23 cellular contexts compared by ENCODE assay signal in genomic region chr12:2058837-2059236, GRCh38. TPM values are rescaled to one million over a fixed set of nuclear protein-coding genes. Genes with fewer than 3 reads are reported as not detected.
DNase-seq lines count a peak whose midpoint lies in the region; ATAC-seq and TF ChIP-seq lines count a peak whose summit lies in the region.
"Had no signal": no experiment of that assay in that cellular context is flagged by ENCODE, and none has a peak within 500 bp of the region (broad histone marks: within the 10 kb centered on the region; RNA-seq: fewer than 3 reads in every experiment).

No MANE protein-coding gene starts in this region.

- no peak overlapping the region for H2BK120ac ChIP-seq in neuronal stem cell (ENCODE audit: low read depth, low read length)

- H4K91ac ChIP-seq in neuronal stem cell (ENCODE audit: low read depth, low read length, poor library complexity): no peak overlapping the region

- no peak overlapping the region for H2BK15ac ChIP-seq in neuronal stem cell (ENCODE audit: low read length)

- no peak overlapping the region for H3K4me2 ChIP-seq in neuronal stem cell (ENCODE audit: insufficient read depth, low read length, poor library complexity, severe bottlenecking)

- H3K23ac ChIP-seq in neuronal stem cell (ENCODE audit: low read depth, low read length, poor library complexity): no peak overlapping the region

- intact Hi-C loops in Right ventricle myocardium inferior (cut with DNase I) (loop anchor here (5.0 kb wide), 3 partner anchors 93 to 523 kb away; no protein-coding TSS in a partner anchor), esophagus muscularis mucosa (cut with DNase I) (loop anchor here (5.0 kb wide), 3 partner anchors 103 to 228 kb away; no protein-coding TSS in a partner anchor)

- H3K9me3 ChIP-seq in right atrium auricular region (no peaks in the 10 kb centered on the region), esophagus muscularis mucosa (no peaks in the 10 kb centered on the region), neuronal stem cell (replicated peaks in 1 of 2; ENCODE audit: control insufficient read depth in 2 of 2, insufficient read depth in 1 of 2, low read depth in 1 of 2, low read length in 2 of 2) (no peaks in the 10 kb centered on the region)
- H3K9me3 ChIP-seq: neutrophil had no signal

- WGBS in esophagus muscularis mucosa: 60% methylated on average over 6 of the region's 6 CpGs
- WGBS in neuronal stem cell (ENCODE audit: extremely low coverage in 2 of 2, insufficient read length in 2 of 2, insufficient replicate concordance in 1 of 2), 2 donors: no CpG with 5 or more reads among the region's 6 CpGs

- H3K79me1 ChIP-seq in neuronal stem cell (ENCODE audit: low read depth, low read length): no peaks in the 10 kb centered on the region

- H3K27me3 ChIP-seq in right atrium auricular region (no peaks in the 10 kb centered on the region), esophagus muscularis mucosa (no peaks in the 10 kb centered on the region), neuronal stem cell (ENCODE audit: control insufficient read depth in 3 of 3, insufficient read depth in 3 of 3, low read depth in 1 of 3, low read length in 3 of 3) (peaks cover 7 to 80% (median 28%) of the 10 kb centered on the region in 3 experiments)

- no peak overlapping the region for H2AFZ ChIP-seq in neuronal stem cell (ENCODE audit: low read length)

- H3K4ac ChIP-seq in neuronal stem cell (ENCODE audit: low read length): no peak overlapping the region

- no peak overlapping the region for H2BK5ac ChIP-seq in neuronal stem cell (ENCODE audit: low read length)

- DNase-seq in right atrium auricular region (ENCODE audit: low spot score): no peak
- no peak for DNase-seq in Right ventricle myocardium inferior (ENCODE audit: missing footprints)
- no peak for DNase-seq in esophagus muscularis mucosa (ENCODE audit: extremely low spot score)
- no peak for DNase-seq in neuronal stem cell (ENCODE audit: low spot score)
- no peak for DNase-seq in NCI-H2227 treated with DMSO at 0.1 percent for 48 hours (lab: John Stamatoyannopoulos, UW)
- no peak for DNase-seq in NCI-H2196 treated with DMSO at 0.1 percent for 48 hours (lab: John Stamatoyannopoulos, UW; ENCODE audit: unreplicated experiment)
- DNase-seq in NCI-H345 treated with DMSO at 0.1 percent for 48 hours (lab: John Stamatoyannopoulos, UW; ENCODE audit: unreplicated experiment): no peak
- DNase-seq: activated CD4-positive, alpha-beta memory T cell treated with anti-CD3 and anti-CD28 coated beads for 36 hours; activated CD4-positive, alpha-beta T cell treated with anti-CD3 and anti-CD28 coated beads for 1 hour; activated naive CD4-positive, alpha-beta T cell treated with Interleukin-2 at 50 U/mL for 16 hours; AML-193; CD4-positive, alpha-beta memory T cell; dermis blood vessel endothelial cell; hypothalamus; MM.1S; NCI-H1930; SHP77 treated with DMSO at 0.1 percent for 48 hours; substantia nigra had no signal

- no peak for TF ChIP-seq POLR2A in esophagus muscularis mucosa (IDR thresholded peaks at IDR 0.05; ENCODE audit: low read depth)

- no peak overlapping the region for H3K14ac ChIP-seq in neuronal stem cell (ENCODE audit: low read length)

- H3K9ac ChIP-seq in neuronal stem cell (ENCODE audit: low read depth, low read length, poor library complexity): no peak overlapping the region

- H3K27ac ChIP-seq in right atrium auricular region (peak overlapping the region; percentile 40 to 86), esophagus muscularis mucosa (replicated peaks in 1 of 4) (peak overlapping the region; percentile 92 to 96 (median 95)), neuronal stem cell (replicated peaks; ENCODE audit: low read length) (no peak overlapping the region)
- H3K27ac ChIP-seq: neutrophil had no signal

- H3K4me3 ChIP-seq in right atrium auricular region (no peak overlapping the region), esophagus muscularis mucosa (peak overlapping the region in 1 of 4 donors; percentile 3), neuronal stem cell (ENCODE audit: low read length in 2 of 2) (no peak overlapping the region)

- peaks cover 0 to 32% of the 10 kb centered on the region in 2 donors for H3K4me1 ChIP-seq in right atrium auricular region
- peaks cover 47 to 89% (median 78%) of the 10 kb centered on the region in 4 donors for H3K4me1 ChIP-seq in esophagus muscularis mucosa
- peaks cover 0 to 3% of the 10 kb centered on the region in 2 donors for H3K4me1 ChIP-seq in neuronal stem cell (ENCODE audit: control insufficient read depth in 2 of 2, insufficient read depth in 1 of 2, low read depth in 1 of 2, low read length in 2 of 2)

- H3K18ac ChIP-seq in neuronal stem cell (ENCODE audit: low read length): no peak overlapping the region

- H4K8ac ChIP-seq in neuronal stem cell (ENCODE audit: low read depth, low read length): no peak overlapping the region

- TF ChIP-seq EP300 in esophagus muscularis mucosa (IDR thresholded peaks at IDR 0.05): no peak

- no peak overlapping the region for H2BK12ac ChIP-seq in neuronal stem cell (ENCODE audit: low read length)

- H3K36me3 ChIP-seq in right atrium auricular region (no peaks in the 10 kb centered on the region), esophagus muscularis mucosa (no peaks in the 10 kb centered on the region), neuronal stem cell (replicated peaks in 1 of 2; ENCODE audit: control insufficient read depth in 2 of 2, insufficient read depth in 2 of 2, low read length in 2 of 2) (no peaks in the 10 kb centered on the region)
- H3K36me3 ChIP-seq: neutrophil had no signal

- peak overlapping the region; percentile 62 for H2AK5ac ChIP-seq in neuronal stem cell (ENCODE audit: low read depth, low read length)

- TF ChIP-seq CTCF in right atrium auricular region (IDR thresholded peaks at IDR 0.05): no peak
- TF ChIP-seq CTCF in esophagus muscularis mucosa (IDR thresholded peaks at IDR 0.05): no peak

- no peak for ATAC-seq in Right ventricle myocardium inferior
- ATAC-seq in esophagus mucosa: no peak
- ATAC-seq: Panc1; stimulated activated memory B cell treated with anti-CD40 and anti-IgM and Interleukin-4, amounts not matched to agents 10 μg/mL and 1 μg/mL and 100 μg/mL, for 72 hours had no signal

RNA-seq across cellular contexts. Expression of gene CACNA1C, which starts 6.0 kb away (rescaled TPM):
- total RNA-seq in right atrium auricular region (10 to 100 TPM; 83.1 to 93.6 TPM), Right ventricle myocardium inferior (171 TPM), esophagus muscularis mucosa (100 to 1,000 TPM in 1 of 4 donors, 10 to 100 TPM in 3; 44.1 to 104 (median 49.4) TPM), esophagus mucosa (1.1 TPM)
- 1.4 TPM for polyA plus RNA-seq in neuronal stem cell (2013, experiment 1 of 2)
- 1.0 TPM for polyA plus RNA-seq in neuronal stem cell (2013, experiment 2 of 2)
- total RNA-seq: myocyte had no signal

RNA-seq across cellular contexts. Expression of gene DCP1B, which starts 54.6 kb away (rescaled TPM):
- 1 to 10 TPM; 5.8 to 6.2 TPM for total RNA-seq in right atrium auricular region
- 2.4 TPM for total RNA-seq in Right ventricle myocardium inferior
- 10 to 100 TPM; 22.0 to 26.5 (median 24.4) TPM for total RNA-seq in esophagus muscularis mucosa
- 32.7 TPM for polyA plus RNA-seq in neuronal stem cell (2013, experiment 1 of 2)
- polyA plus RNA-seq in neuronal stem cell (2013, experiment 2 of 2): 34.5 TPM
- 5.2 TPM for total RNA-seq in esophagus mucosa

Comparison
In these comparisons a context has a peak if more than half of its experiments do, and no peak if none do; other contexts are left out.
1. RNA of gene CACNA1C, which starts 6.0 kb away (total RNA-seq): 171 TPM in Right ventricle myocardium inferior (single experiment), 83.1 to 93.6 TPM in right atrium auricular region and 44.1 to 104 TPM in esophagus muscularis mucosa; 1.1 TPM in esophagus mucosa (single experiment); every median in the first group is over 10 times any median in the second.